ENCODE assay signal across 1 cellular context in the genomic region with DNA sequence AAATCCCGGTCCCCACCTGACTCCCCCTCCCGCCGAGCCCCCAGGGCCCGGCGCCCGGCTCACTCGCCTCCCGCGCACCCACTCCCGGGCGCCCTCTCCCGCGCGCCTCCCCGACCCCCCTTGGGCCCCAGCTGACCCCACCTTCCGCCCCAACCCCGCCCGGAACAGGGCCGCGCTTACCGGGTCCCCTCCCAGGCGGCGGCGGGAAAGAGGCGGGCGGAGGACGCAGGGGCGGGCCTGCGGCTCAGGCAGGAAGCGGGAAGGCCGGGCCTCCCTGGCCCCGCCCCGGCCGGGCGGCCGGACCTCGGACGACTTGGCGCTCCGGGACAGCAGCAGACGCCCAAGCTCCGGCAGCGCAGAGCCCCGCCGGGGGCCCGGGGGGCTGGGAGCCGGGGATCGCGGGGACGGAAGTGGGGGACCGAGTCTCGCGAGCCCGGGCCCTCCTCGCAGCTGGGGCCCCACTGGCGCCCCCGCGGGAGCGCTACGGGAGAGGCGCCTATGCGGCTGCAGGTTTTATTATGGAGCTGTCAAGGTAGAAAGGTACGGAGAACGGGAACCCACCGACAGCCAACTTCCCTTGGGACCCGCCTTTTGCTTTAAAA.
TF ChIP-seq lines count a peak whose summit lies in the region.

SLC41A3 (minus strand) TSS at position 212 of the 602 bp plus-strand sequence. CDS start 15,905 bp downstream, outside the sequence.

TF ChIP-seq in HepG2, 621 proteins besides CTCF, POLR2A, EP300 and RAD21 (continued from another document):
- TF ChIP-seq, protein P1, sequence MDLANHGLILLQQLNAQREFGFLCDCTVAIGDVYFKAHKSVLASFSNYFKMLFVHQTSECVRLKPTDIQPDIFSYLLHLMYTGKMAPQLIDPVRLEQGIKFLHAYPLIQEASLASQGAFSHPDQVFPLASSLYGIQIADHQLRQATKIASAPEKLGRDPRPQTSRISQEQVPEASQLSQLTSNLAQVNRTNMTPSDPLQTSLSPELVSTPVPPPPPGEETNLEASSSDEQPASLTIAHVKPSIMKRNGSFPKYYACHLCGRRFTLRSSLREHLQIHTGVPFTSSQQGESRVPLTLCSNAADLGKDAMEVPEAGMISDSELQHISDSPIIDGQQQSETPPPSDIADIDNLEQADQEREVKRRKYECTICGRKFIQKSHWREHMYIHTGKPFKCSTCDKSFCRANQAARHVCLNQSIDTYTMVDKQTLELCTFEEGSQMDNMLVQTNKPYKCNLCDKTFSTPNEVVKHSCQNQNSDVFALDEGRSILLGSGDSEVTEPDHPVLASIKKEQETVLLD (CRISPR knock-in tag; IDR thresholded peaks at IDR 0.05; ENCODE audit: low read depth): peak; percentile 99
- 0 out of 2 replicates have a peak, but pooled peaks have one; percentile 5 for TF ChIP-seq RXRA (CRISPR knock-in tag; IDR thresholded peaks at IDR 0.05)
- TF ChIP-seq, protein P2, sequence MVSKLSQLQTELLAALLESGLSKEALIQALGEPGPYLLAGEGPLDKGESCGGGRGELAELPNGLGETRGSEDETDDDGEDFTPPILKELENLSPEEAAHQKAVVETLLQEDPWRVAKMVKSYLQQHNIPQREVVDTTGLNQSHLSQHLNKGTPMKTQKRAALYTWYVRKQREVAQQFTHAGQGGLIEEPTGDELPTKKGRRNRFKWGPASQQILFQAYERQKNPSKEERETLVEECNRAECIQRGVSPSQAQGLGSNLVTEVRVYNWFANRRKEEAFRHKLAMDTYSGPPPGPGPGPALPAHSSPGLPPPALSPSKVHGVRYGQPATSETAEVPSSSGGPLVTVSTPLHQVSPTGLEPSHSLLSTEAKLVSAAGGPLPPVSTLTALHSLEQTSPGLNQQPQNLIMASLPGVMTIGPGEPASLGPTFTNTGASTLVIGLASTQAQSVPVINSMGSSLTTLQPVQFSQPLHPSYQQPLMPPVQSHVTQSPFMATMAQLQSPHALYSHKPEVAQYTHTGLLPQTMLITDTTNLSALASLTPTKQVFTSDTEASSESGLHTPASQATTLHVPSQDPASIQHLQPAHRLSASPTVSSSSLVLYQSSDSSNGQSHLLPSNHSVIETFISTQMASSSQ (IDR thresholded peaks at IDR 0.05; ENCODE audit: low read depth): no peak
- TF ChIP-seq, protein P2 (CRISPR knock-in tag; IDR thresholded peaks at IDR 0.05; ENCODE audit: borderline replicate concordance): peak; percentile 23; the same call in 1 of the 2 replicates
- TF ChIP-seq SAP130 (CRISPR knock-in tag; IDR thresholded peaks at IDR 0.05; ENCODE audit: low read depth): peak; percentile 71
- peak; percentile 66; the same call in 1 of the 2 replicates for TF ChIP-seq ARNT2 (CRISPR knock-in tag; IDR thresholded peaks at IDR 0.05; ENCODE audit: low read depth)
- TF ChIP-seq, protein P3, sequence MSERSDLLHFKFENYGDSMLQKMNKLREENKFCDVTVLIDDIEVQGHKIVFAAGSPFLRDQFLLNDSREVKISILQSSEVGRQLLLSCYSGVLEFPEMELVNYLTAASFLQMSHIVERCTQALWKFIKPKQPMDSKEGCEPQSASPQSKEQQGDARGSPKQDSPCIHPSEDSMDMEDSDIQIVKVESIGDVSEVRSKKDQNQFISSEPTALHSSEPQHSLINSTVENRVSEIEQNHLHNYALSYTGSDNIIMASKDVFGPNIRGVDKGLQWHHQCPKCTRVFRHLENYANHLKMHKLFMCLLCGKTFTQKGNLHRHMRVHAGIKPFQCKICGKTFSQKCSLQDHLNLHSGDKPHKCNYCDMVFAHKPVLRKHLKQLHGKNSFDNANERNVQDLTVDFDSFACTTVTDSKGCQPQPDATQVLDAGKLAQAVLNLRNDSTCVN (CRISPR knock-in tag; IDR thresholded peaks at IDR 0.05; ENCODE audit: borderline replicate concordance): no peak
- TF ChIP-seq, protein P4, sequence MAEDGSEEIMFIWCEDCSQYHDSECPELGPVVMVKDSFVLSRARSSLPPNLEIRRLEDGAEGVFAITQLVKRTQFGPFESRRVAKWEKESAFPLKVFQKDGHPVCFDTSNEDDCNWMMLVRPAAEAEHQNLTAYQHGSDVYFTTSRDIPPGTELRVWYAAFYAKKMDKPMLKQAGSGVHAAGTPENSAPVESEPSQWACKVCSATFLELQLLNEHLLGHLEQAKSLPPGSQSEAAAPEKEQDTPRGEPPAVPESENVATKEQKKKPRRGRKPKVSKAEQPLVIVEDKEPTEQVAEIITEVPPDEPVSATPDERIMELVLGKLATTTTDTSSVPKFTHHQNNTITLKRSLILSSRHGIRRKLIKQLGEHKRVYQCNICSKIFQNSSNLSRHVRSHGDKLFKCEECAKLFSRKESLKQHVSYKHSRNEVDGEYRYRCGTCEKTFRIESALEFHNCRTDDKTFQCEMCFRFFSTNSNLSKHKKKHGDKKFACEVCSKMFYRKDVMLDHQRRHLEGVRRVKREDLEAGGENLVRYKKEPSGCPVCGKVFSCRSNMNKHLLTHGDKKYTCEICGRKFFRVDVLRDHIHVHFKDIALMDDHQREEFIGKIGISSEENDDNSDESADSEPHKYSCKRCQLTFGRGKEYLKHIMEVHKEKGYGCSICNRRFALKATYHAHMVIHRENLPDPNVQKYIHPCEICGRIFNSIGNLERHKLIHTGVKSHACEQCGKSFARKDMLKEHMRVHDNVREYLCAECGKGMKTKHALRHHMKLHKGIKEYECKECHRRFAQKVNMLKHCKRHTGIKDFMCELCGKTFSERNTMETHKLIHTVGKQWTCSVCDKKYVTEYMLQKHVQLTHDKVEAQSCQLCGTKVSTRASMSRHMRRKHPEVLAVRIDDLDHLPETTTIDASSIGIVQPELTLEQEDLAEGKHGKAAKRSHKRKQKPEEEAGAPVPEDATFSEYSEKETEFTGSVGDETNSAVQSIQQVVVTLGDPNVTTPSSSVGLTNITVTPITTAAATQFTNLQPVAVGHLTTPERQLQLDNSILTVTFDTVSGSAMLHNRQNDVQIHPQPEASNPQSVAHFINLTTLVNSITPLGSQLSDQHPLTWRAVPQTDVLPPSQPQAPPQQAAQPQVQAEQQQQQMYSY (CRISPR knock-in tag; IDR thresholded peaks at IDR 0.05): no peak
- no peak for TF ChIP-seq DDIT3 (CRISPR knock-in tag; IDR thresholded peaks at IDR 0.05)
- no peak for TF ChIP-seq ADNP (CRISPR knock-in tag; IDR thresholded peaks at IDR 0.05)
- TF ChIP-seq MXD4 (CRISPR knock-in tag; IDR thresholded peaks at IDR 0.05): peak; percentile 52; the same call in 1 of the 2 replicates
- TF ChIP-seq, protein P5, sequence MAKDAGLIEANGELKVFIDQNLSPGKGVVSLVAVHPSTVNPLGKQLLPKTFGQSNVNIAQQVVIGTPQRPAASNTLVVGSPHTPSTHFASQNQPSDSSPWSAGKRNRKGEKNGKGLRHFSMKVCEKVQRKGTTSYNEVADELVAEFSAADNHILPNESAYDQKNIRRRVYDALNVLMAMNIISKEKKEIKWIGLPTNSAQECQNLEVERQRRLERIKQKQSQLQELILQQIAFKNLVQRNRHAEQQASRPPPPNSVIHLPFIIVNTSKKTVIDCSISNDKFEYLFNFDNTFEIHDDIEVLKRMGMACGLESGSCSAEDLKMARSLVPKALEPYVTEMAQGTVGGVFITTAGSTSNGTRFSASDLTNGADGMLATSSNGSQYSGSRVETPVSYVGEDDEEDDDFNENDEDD (CRISPR knock-in tag; IDR thresholded peaks at IDR 0.05; ENCODE audit: borderline replicate concordance): peak; percentile 48; the same call in 1 of the 2 replicates
- TF ChIP-seq MTA1 (CRISPR knock-in tag; IDR thresholded peaks at IDR 0.05; ENCODE audit: borderline replicate concordance): peak; percentile 59; the same call in 1 of the 2 replicates
- TF ChIP-seq KAT8 (CRISPR knock-in tag; IDR thresholded peaks at IDR 0.05): peak; percentile 35
- TF ChIP-seq ZFY (CRISPR knock-in tag; IDR thresholded peaks at IDR 0.05): peak; percentile 27; the same call in 1 of the 2 replicates
- peak; percentile 82; the same call in 1 of the 2 replicates for TF ChIP-seq MTF2 (CRISPR knock-in tag; IDR thresholded peaks at IDR 0.05; ENCODE audit: borderline replicate concordance)
- peak; percentile 43; the same call in 1 of the 2 replicates for TF ChIP-seq ZNF501 (CRISPR knock-in tag; IDR thresholded peaks at IDR 0.05)
- no peak for TF ChIP-seq ZFP36 (IDR thresholded peaks at IDR 0.05; ENCODE audit: borderline replicate concordance, low read depth, low read length, partially characterized antibody)
- TF ChIP-seq ARID5B (CRISPR knock-in tag; IDR thresholded peaks at IDR 0.05): peak; percentile 56; the same call in 1 of the 2 replicates
- peak; percentile 57; the same call in 1 of the 2 replicates for TF ChIP-seq KDM2A (CRISPR knock-in tag; IDR thresholded peaks at IDR 0.05; ENCODE audit: borderline replicate concordance, low read depth)
TF ChIP-seq in HepG2: peak in this region for 118.
